1 cellular context compared by ENCODE assay signal in the genomic region with DNA sequence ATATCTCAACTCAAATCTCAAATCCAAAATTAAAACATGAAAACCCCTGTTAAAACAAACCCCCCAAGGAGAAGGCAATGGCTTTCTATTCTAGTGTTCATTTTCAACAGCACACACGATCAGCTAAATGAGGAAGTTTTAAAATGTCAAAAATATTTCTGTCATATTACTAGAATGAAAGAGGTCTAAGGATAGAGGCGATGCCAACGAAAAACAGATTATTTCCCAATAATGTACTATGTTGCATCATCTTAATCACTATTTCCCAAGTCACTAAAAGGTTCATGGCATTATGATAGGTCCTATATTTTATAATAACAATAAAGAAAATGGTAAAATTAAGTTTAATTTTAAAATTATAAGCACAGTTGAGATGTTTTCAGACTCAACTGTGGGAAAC.
TF ChIP-seq lines count a peak whose summit lies in the region.

No MANE protein-coding gene starts in this region.

TF ChIP-seq in H1, 55 proteins besides CTCF, POLR2A, EP300 and RAD21:
- TF ChIP-seq SP4 (IDR thresholded peaks at IDR 0.05; ENCODE audit: low read length) (no peak), CEBPB (IDR thresholded peaks at IDR 0.05; ENCODE audit: low read depth, low read length) (peak; percentile 63; the same call in 1 of the 2 replicates), JUND (IDR thresholded peaks at IDR 0.05; ENCODE audit: low read length) (no peak), RFX5 (IDR thresholded peaks at IDR 0.05; ENCODE audit: borderline replicate concordance, low read depth, low read length) (no peak), CHD1 (IDR thresholded peaks at IDR 0.05; ENCODE audit: low read depth, low read length) (no peak), KDM1A (IDR thresholded peaks at IDR 0.05; ENCODE audit: borderline replicate concordance, low read length) (no peak)
